Comparison of ENCODE assay signal across 1 cellular context in the genomic region with DNA sequence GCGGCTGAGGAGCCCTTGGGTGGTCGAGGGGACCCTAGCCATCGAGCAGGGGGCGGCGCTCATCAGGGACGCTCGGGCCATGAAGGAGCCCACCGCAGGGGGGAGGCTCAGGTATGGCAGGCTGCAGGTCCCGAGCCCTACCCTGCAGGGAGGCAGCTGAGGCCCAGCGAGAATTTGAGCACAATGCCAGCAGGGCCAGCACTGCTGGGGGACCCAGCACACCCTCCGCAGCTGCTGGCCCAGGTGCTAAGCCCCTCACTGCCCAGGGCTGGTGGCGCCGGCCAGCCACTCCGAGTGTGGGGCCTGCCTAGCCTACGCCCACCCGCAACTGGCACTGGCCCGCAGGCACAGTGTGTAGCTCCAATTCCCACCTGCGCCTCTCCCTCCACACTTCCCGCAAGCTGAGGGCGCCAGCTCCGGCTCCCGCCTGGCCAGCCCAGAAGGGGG.
TF ChIP-seq lines count a peak whose summit lies in the region.

No MANE protein-coding gene starts in this region.

TF ChIP-seq in H1, 55 proteins besides CTCF, POLR2A, EP300 and RAD21:
- TF ChIP-seq SIN3A (conservative IDR thresholded peaks at IDR 0.05 in 1 of 2, IDR thresholded peaks at IDR 0.05 in 1 of 2; ENCODE audit: low read depth in 1 of 2, low read length in 2 of 2) (no peak), RBBP5 (IDR thresholded peaks at IDR 0.05; ENCODE audit: borderline replicate concordance, low read depth, low read length) (no peak), POLR2AphosphoS5 (IDR thresholded peaks at IDR 0.05; ENCODE audit: low read depth, low read length) (no peak), SP1 (IDR thresholded peaks at IDR 0.05; ENCODE audit: low read depth, low read length) (no peak), TBP (IDR thresholded peaks at IDR 0.05; ENCODE audit: low read depth, low read length) (no peak), GABPA (IDR thresholded peaks at IDR 0.05; ENCODE audit: borderline replicate concordance, insufficient read depth, low read length) (no peak), SP4 (IDR thresholded peaks at IDR 0.05; ENCODE audit: low read length) (no peak)
